In the genomic region with DNA sequence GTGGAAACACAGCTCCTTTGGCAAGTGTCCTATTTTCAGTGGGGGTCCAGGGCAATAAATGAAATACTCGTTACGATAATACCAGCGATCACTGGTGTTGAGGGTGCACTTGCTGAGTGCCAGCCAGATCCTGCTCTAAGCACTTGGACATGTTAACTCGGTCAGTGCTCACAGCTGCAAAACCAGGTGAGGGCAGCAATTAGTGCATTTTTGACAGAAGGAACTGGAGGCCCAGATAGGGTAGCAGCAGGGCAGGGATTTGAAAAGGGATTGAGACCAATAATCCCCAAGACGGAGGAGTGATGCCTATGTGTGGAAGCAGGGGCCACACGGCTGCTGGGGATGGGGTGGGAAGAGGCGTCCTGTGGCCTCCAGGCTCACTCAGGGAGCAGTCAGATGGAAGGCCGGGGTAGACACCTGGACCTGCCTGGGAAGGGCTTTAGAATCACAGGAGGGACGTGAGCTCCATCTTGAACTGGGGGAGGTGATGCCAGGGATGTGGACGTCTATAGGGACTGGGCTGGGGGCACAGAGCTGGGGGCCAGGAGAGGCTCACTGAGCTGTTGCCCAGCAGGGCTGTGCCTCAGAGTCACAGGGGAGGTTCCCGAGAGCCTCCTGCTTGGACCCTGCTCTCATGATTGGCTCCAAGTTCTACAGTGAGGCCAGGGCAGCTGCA, we compare ENCODE assay signal across 22 cellular contexts. TPM values are rescaled to one million over a fixed set of nuclear protein-coding genes. Genes with fewer than 3 reads are reported as not detected.
A peak's percentile ranks its signal among the peaks of the same experiment; 100 is the strongest.
DNase-seq lines count a peak whose midpoint lies in the region; TF ChIP-seq lines count a peak whose summit lies in the region.
"Had no signal": no experiment of that assay in that cellular context is flagged by ENCODE, and none has a peak within 500 bp of the region (broad histone marks: within the 10 kb centered on the region; RNA-seq: fewer than 3 reads in every experiment).

No MANE protein-coding gene starts in this region.

- H3K4me3 Mint-ChIP-seq in endothelial cell (ENCODE audit: unreplicated experiment) (no peak overlapping the region), progenitor cell of endocrine pancreas (ENCODE audit: low read depth) (no peak overlapping the region), HFFc6 (no peak overlapping the region)
- H3K4me3 Mint-ChIP-seq: activated naive CD8-positive, alpha-beta T cell treated with anti-CD3 and anti-CD28 coated beads for 36 hours; activated T-cell treated with anti-CD3 and anti-CD28 coated beads, Interleukin-2, amount 50 U/mL, for 72 hours; brain; stimulated activated naive B cell treated with anti-CD40 and anti-IgM and Interleukin-4, amounts not matched to agents 10 μg/mL and 1 μg/mL and 100 μg/mL, for 72 hours had no signal

- H3K27me3 ChIP-seq in GM23248 (replicated peaks; ENCODE audit: insufficient read depth) (no peaks in the 10 kb centered on the region), BE2C (no peaks in the 10 kb centered on the region)
- H3K27me3 ChIP-seq in effector memory CD4-positive, alpha-beta T cell (replicated peaks; ENCODE audit: control insufficient read depth, insufficient read depth, low read length, poor library complexity, severe bottlenecking) = no peaks in the 10 kb centered on the region
- H3K27me3 ChIP-seq: hepatocyte, transverse colon had no signal

- H3K9me2 ChIP-seq in GM23248 (ENCODE audit: insufficient read depth) = no peaks in the 10 kb centered on the region

- TF ChIP-seq CTCF in RWPE1 (conservative IDR thresholded peaks at IDR 0.05; ENCODE audit: low read depth) = no peak
- TF ChIP-seq CTCF in endothelial cell (IDR thresholded peaks at IDR 0.05; ENCODE audit: unreplicated experiment) = no peak
- no peak for TF ChIP-seq CTCF in progenitor cell of endocrine pancreas (IDR thresholded peaks at IDR 0.05; ENCODE audit: unreplicated experiment)
- TF ChIP-seq CTCF in HFFc6 (IDR thresholded peaks at IDR 0.05) = no peak
- TF ChIP-seq CTCF in BE2C (IDR thresholded peaks at IDR 0.05; ENCODE audit: low read depth, low read length) = no peak

- no peak overlapping the region for H3K9ac ChIP-seq in GM23248

- H3K27me3 Mint-ChIP-seq in endothelial cell (ENCODE audit: unreplicated experiment) (peaks cover 17% of the 10 kb centered on the region), progenitor cell of endocrine pancreas (peaks cover 43% of the 10 kb centered on the region), HFFc6 (ENCODE audit: insufficient read depth) (peaks cover 5% of the 10 kb centered on the region)
- H3K27me3 Mint-ChIP-seq: activated naive CD8-positive, alpha-beta T cell treated with anti-CD3 and anti-CD28 coated beads for 36 hours had no signal

- peaks cover 27% of the 10 kb centered on the region for H3F3A ChIP-seq in GM23248 (ENCODE audit: insufficient read depth)

- POLR2A ChIA-PET in RWPE1 (lab: Yijun Ruan, JAX; ENCODE audit: low non-redundant PET) = no interaction called here

- in situ Hi-C loops in GM23248 (cut with MboI) = no loop called here

- H3K27ac ChIP-seq in GM23248 = peak overlapping the region; percentile 79
- peak overlapping the region; percentile 95 for H3K27ac ChIP-seq in RWPE1
- no peak overlapping the region for H3K27ac ChIP-seq in effector memory CD4-positive, alpha-beta T cell (ENCODE audit: insufficient read depth, low read length, poor library complexity, severe bottlenecking)
- H3K27ac ChIP-seq: epithelial cell of prostate had no signal

- no peak overlapping the region for H2AFZ ChIP-seq in GM23248
- H2AFZ ChIP-seq: hepatocyte had no signal

- no peaks in the 10 kb centered on the region for H3K9me3 ChIP-seq in GM23248 (ENCODE audit: low read depth)
- no peaks in the 10 kb centered on the region for H3K9me3 ChIP-seq in effector memory CD4-positive, alpha-beta T cell (ENCODE audit: control insufficient read depth, low read length)
- no peaks in the 10 kb centered on the region for H3K9me3 ChIP-seq in BE2C
- H3K9me3 ChIP-seq: transverse colon had no signal

- H3K79me2 ChIP-seq in GM23248 (ENCODE audit: insufficient read depth) = peaks cover 4% of the 10 kb centered on the region
- H3K79me2 ChIP-seq: hepatocyte had no signal

- DNase-seq in GM23248 (no peak), RWPE1 (ENCODE audit: low spot score) (no peak), endothelial cell (ENCODE audit: low spot score) (no peak), progenitor cell of endocrine pancreas (ENCODE audit: low spot score, unreplicated experiment) (no peak), HFFc6 (no peak), OCI-M2 (lab: John Stamatoyannopoulos, UW; ENCODE audit: unreplicated experiment) (no peak), BE2C (no peak)
- no peak for DNase-seq in effector memory CD4-positive, alpha-beta T cell
- DNase-seq: activated naive CD8-positive, alpha-beta T cell treated with anti-CD3 and anti-CD28 coated beads for 36 hours; activated T-cell treated with anti-CD3 and anti-CD28 coated beads, Interleukin-2, amount 50 U/mL, for 72 hours; cortex of kidney; DND-41; NCI-H1105; NCI-H2081 treated with DMSO at 0.1 percent for 48 hours; stimulated activated naive B cell treated with anti-CD40 and anti-IgM and Interleukin-4, amounts not matched to agents 10 μg/mL and 1 μg/mL and 100 μg/mL, for 72 hours; transverse colon had no signal

- peaks cover 16% of the 10 kb centered on the region for H3K36me3 Mint-ChIP-seq in endothelial cell (ENCODE audit: low read depth, unreplicated experiment)
- H3K36me3 Mint-ChIP-seq in progenitor cell of endocrine pancreas (ENCODE audit: insufficient read depth) = no peaks in the 10 kb centered on the region
- H3K36me3 Mint-ChIP-seq in HFFc6 (ENCODE audit: low read depth) = no peaks in the 10 kb centered on the region
- H3K36me3 Mint-ChIP-seq: activated naive CD8-positive, alpha-beta T cell treated with anti-CD3 and anti-CD28 coated beads for 36 hours; brain had no signal

- H3K9me3 Mint-ChIP-seq in endothelial cell (ENCODE audit: unreplicated experiment) (no peaks in the 10 kb centered on the region), progenitor cell of endocrine pancreas (ENCODE audit: low read depth) (no peaks in the 10 kb centered on the region), HFFc6 (peaks cover 55% of the 10 kb centered on the region)
- H3K9me3 Mint-ChIP-seq: activated naive CD8-positive, alpha-beta T cell treated with anti-CD3 and anti-CD28 coated beads for 36 hours had no signal

- H3K4me1 ChIP-seq in GM23248 (ENCODE audit: insufficient read depth) (peaks cover 43% of the 10 kb centered on the region), BE2C (no peaks in the 10 kb centered on the region)
- no peaks in the 10 kb centered on the region for H3K4me1 ChIP-seq in effector memory CD4-positive, alpha-beta T cell (ENCODE audit: control insufficient read depth, insufficient read depth, low read length, poor library complexity, severe bottlenecking)

- H3K27ac Mint-ChIP-seq in endothelial cell (ENCODE audit: unreplicated experiment) (peak overlapping the region; percentile 36), progenitor cell of endocrine pancreas (peak overlapping the region; percentile 24), HFFc6 (no peak overlapping the region)
- H3K27ac Mint-ChIP-seq: activated naive CD8-positive, alpha-beta T cell treated with anti-CD3 and anti-CD28 coated beads for 36 hours; activated T-cell treated with anti-CD3 and anti-CD28 coated beads, Interleukin-2, amount 50 U/mL, for 72 hours; stimulated activated naive B cell treated with anti-CD40 and anti-IgM and Interleukin-4, amounts not matched to agents 10 μg/mL and 1 μg/mL and 100 μg/mL, for 72 hours had no signal

- H3K4me3 ChIP-seq in GM23248 (no peak overlapping the region), BE2C (ENCODE audit: low read depth, low read length) (no peak overlapping the region)
- H3K4me3 ChIP-seq in effector memory CD4-positive, alpha-beta T cell (ENCODE audit: insufficient read depth, low read depth, low read length, poor library complexity, severe bottlenecking) = no peak overlapping the region
- H3K4me3 ChIP-seq: hepatocyte, transverse colon had no signal

- CTCF ChIA-PET in RWPE1 (lab: Yijun Ruan, JAX) = interaction anchor here (0.5 to 5.4 kb wide), 3 partner anchors 90 to 779 kb away, joined by 3 to 18 read pairs (median 6); no protein-coding TSS in a partner anchor

- H3K36me3 ChIP-seq in GM23248 (ENCODE audit: low read depth) (no peaks in the 10 kb centered on the region), BE2C (no peaks in the 10 kb centered on the region)
- H3K36me3 ChIP-seq in effector memory CD4-positive, alpha-beta T cell (ENCODE audit: control insufficient read depth, insufficient read depth, low read length) = no peaks in the 10 kb centered on the region
- H3K36me3 ChIP-seq: transverse colon had no signal

- H3K4me1 Mint-ChIP-seq in endothelial cell (ENCODE audit: unreplicated experiment) = peaks cover 67% of the 10 kb centered on the region
- H3K4me1 Mint-ChIP-seq in progenitor cell of endocrine pancreas (ENCODE audit: low read depth) = peaks cover 3% of the 10 kb centered on the region
- H3K4me1 Mint-ChIP-seq in HFFc6 (ENCODE audit: low read depth) = no peaks in the 10 kb centered on the region

- WGBS in GM23248 (ENCODE audit: low coverage in 1 of 2, low lambda C conversion rate in 2 of 2, missing lambda C conversion rate in 2 of 2), 2 experiments = 82 to 87% methylated on average over 11 of the region's 11 CpGs

- H3K4me2 ChIP-seq in GM23248 (ENCODE audit: unreplicated experiment) = no peak overlapping the region
- H3K4me2 ChIP-seq: hepatocyte had no signal

- no peaks in the 10 kb centered on the region for H4K20me1 ChIP-seq in GM23248 (ENCODE audit: insufficient read depth)

RNA-seq across cellular contexts. Expression of a gene that starts 14.3 kb away (rescaled TPM):
- total RNA-seq in GM23248 (2014; rRNA removed; shearing (Covaris generic)) = 2.7 and 3.0 TPM in 2 replicates
- polyA plus RNA-seq in GM23248 (2016; fragmentation: Nextera tagmentation; extraction: Ambion mirVana) = 4.0 and 4.7 TPM in 2 replicates
- 117 TPM for total RNA-seq in endothelial cell (ENCODE audit: unreplicated experiment)
- 1.9 and 2.4 TPM in 2 replicates for total RNA-seq in progenitor cell of endocrine pancreas
- under 1 TPM in 3 of 6 experiments, not detected in 3; 0.14 to 0.37 (median 0.15) TPM for total RNA-seq in HFFc6 (2021; fragmentation: NEBNext Ultra II Directional; extraction: Animal tissue kit (Norgen Biotek cat#: 25700))
- 9.0 TPM for polyA plus RNA-seq in BE2C (2012; ENCODE audit: insufficient read depth, insufficient read length, low read depth)

RNA-seq across cellular contexts. Expression of a gene that starts 28.5 kb away (rescaled TPM):
- total RNA-seq in GM23248 (2014; rRNA removed; shearing (Covaris generic)) = not detected in 2 replicates
- not detected in 2 replicates for polyA plus RNA-seq in GM23248 (2016; fragmentation: Nextera tagmentation; extraction: Ambion mirVana)
- total RNA-seq in endothelial cell (ENCODE audit: unreplicated experiment) = 0.31 TPM
- 2.7 and 3.2 TPM in 2 replicates for total RNA-seq in progenitor cell of endocrine pancreas
- not detected for total RNA-seq in HFFc6 (2021; fragmentation: NEBNext Ultra II Directional; extraction: Animal tissue kit (Norgen Biotek cat#: 25700))
- polyA plus RNA-seq in BE2C (2012; ENCODE audit: insufficient read depth, insufficient read length, low read depth) = not detected
- total RNA-seq: activated CD8-positive, alpha-beta memory T cell treated with anti-CD3 and anti-CD28 coated beads for 36 hours; activated naive CD8-positive, alpha-beta T cell treated with anti-CD3 and anti-CD28 coated beads for 36 hours; activated T-cell treated with anti-CD3 and anti-CD28 coated beads, Interleukin-2, amount 50 U/mL, for 72 hours; fibroblast of villous mesenchyme; NCI-H460 had no signal

Comparison
In these comparisons a context has a peak if more than half of its experiments do, and no peak if none do; other contexts are left out.
1. RNA of a gene that starts 14.3 kb away (total RNA-seq): 117 TPM in endothelial cell (single experiment); 2.7 to 3.0 TPM in GM23248, 1.9 to 2.4 TPM in progenitor cell of endocrine pancreas and 0.14 to 0.37 TPM in HFFc6; every median in the first group is over 10 times any median in the second.